Comparison of ENCODE assay signal across 2 cellular contexts in genomic region chr5:180367300-180367699, GRCh38.
TF ChIP-seq lines count a peak whose summit lies in the region.

No MANE protein-coding gene starts in this region.

TF ChIP-seq in H1, 55 proteins besides CTCF, POLR2A, EP300 and RAD21:
- TF ChIP-seq JUN (IDR thresholded peaks at IDR 0.05; ENCODE audit: low read depth, low read length) (no peak), NRF1 (IDR thresholded peaks at IDR 0.05; ENCODE audit: low read depth, low read length) (no peak)

TF ChIP-seq in WTC11, 78 proteins besides CTCF, POLR2A, EP300 and RAD21:
- TF ChIP-seq ATF1 (CRISPR knock-in tag; IDR thresholded peaks at IDR 0.05): no peak
